1 cellular context compared by ENCODE assay signal in the genomic region with DNA sequence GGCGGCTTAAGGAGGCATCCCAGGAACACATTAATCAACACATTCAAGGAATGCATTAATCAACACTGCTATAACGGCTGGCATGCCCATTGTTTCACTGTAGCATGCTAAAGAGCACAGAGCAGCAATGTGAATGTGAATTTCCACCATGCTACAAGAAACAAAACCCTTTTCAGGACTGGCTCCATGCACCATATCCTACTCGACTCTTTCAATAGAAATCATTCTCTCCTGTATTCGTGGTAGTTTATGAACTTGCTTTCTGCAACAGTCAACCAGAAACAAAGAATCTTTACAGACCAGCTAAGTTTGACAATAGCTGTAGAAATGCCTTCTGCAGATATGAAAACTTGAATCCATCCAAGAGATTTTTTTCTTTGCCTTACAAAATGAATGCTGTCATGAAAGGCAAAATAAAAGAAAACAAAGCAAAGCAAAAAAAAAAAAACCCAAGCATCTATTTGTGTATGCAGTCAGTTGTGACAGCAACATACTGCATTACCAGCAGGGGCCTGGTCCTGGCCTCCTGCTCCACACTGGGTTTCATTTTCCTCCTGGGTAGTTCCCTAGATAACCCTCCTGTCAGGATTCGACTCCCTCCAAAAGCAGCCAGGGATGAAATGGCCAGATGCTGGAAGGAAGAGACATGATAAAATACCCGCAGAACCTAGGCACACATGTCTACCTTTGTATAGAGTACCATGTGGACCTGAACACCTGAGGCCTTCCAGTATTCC.
TF ChIP-seq lines count a peak whose summit lies in the region.

No MANE protein-coding gene starts in this region.

TF ChIP-seq in GM23338, 12 proteins besides CTCF, POLR2A, EP300 and RAD21 (continued from another document):
- TF ChIP-seq ZNF462 (CRISPR knock-in tag; IDR thresholded peaks at IDR 0.05): no peak
- TF ChIP-seq ZNF114 (CRISPR knock-in tag; IDR thresholded peaks at IDR 0.05): no peak
- TF ChIP-seq EZH2 (IDR thresholded peaks at IDR 0.05; ENCODE audit: low read depth, unreplicated experiment): no peak
- TF ChIP-seq, protein P1, sequence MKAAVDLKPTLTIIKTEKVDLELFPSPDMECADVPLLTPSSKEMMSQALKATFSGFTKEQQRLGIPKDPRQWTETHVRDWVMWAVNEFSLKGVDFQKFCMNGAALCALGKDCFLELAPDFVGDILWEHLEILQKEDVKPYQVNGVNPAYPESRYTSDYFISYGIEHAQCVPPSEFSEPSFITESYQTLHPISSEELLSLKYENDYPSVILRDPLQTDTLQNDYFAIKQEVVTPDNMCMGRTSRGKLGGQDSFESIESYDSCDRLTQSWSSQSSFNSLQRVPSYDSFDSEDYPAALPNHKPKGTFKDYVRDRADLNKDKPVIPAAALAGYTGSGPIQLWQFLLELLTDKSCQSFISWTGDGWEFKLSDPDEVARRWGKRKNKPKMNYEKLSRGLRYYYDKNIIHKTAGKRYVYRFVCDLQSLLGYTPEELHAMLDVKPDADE (IDR thresholded peaks at IDR 0.05): no peak
- TF ChIP-seq REST (IDR thresholded peaks at IDR 0.05; ENCODE audit: unreplicated experiment): no peak
- no peak for TF ChIP-seq CREB1 (CRISPR knock-in tag; IDR thresholded peaks at IDR 0.05; ENCODE audit: low read depth)
- TF ChIP-seq ZNF331 (CRISPR knock-in tag; IDR thresholded peaks at IDR 0.05; ENCODE audit: low read depth): no peak
- no peak for TF ChIP-seq STAT1 (IDR thresholded peaks at IDR 0.05; ENCODE audit: unreplicated experiment)
- TF ChIP-seq JUNB (IDR thresholded peaks at IDR 0.05; ENCODE audit: unreplicated experiment): no peak
- TF ChIP-seq POLR2AphosphoS5 (IDR thresholded peaks at IDR 0.05; ENCODE audit: low read depth): no peak
- no peak for TF ChIP-seq NANOG (IDR thresholded peaks at IDR 0.05; ENCODE audit: borderline replicate concordance)
